19 cellular contexts compared by ENCODE assay signal in genomic region chr2:64613276-64613675, GRCh38. TPM values are rescaled to one million over a fixed set of nuclear protein-coding genes. Genes with fewer than 3 reads are reported as not detected.
DNase-seq lines count a peak whose midpoint lies in the region; ATAC-seq, FAIRE-seq and TF ChIP-seq lines count a peak whose summit lies in the region.
"Had no signal": no experiment of that assay in that cellular context is flagged by ENCODE, and none has a peak within 500 bp of the region (broad histone marks: within the 10 kb centered on the region; RNA-seq: fewer than 3 reads in every experiment).

No MANE protein-coding gene starts in this region.

- in situ Hi-C loops in K562 (cut with MboI) = no loop called here

- TF ChIP-seq POLR2A in K562 (conservative IDR thresholded peaks at IDR 0.05) (no peak), suprapubic skin (IDR thresholded peaks at IDR 0.05) (no peak)

- TF ChIP-seq EP300 in K562 (IDR thresholded peaks at IDR 0.05; ENCODE audit: low read length) = no peak
- TF ChIP-seq EP300 in suprapubic skin (IDR thresholded peaks at IDR 0.05) = no peak

- H3K27ac ChIP-seq in K562 (ENCODE audit: extremely low read depth, low read depth, low read length) (no peak overlapping the region), suprapubic skin (no peak overlapping the region)
- H3K27ac ChIP-seq: GM23248, SK-N-MC had no signal

- H3K4me3 ChIP-seq in K562 (no peak overlapping the region), fibroblast of the aortic adventitia (ENCODE audit: low read depth, low read length) (no peak overlapping the region), suprapubic skin (no peak overlapping the region)
- H3K4me3 ChIP-seq: GM23248, SK-N-MC had no signal

- H2AFZ ChIP-seq in K562 (ENCODE audit: low read depth, low read length) = peak overlapping the region; percentile 28
- H2AFZ ChIP-seq: GM23248 had no signal

- no peak for TF ChIP-seq RAD21 in K562 (CRISPR knock-in tag; conservative IDR thresholded peaks at IDR 0.05 in 1 of 2, IDR thresholded peaks at IDR 0.05 in 1 of 2)

- peaks cover 12 to 15% of the 10 kb centered on the region in 2 experiments; a peak in 4 of 5 replicates for H3K4me1 ChIP-seq in K562 (replicated peaks in 1 of 2; ENCODE audit: control insufficient read depth in 2 of 2, insufficient read depth in 2 of 2, low read length in 2 of 2)
- peaks cover 33% of the 10 kb centered on the region for H3K4me1 ChIP-seq in suprapubic skin

- WGBS in K562 (ENCODE audit: insufficient coverage, low coverage, missing lambda C conversion rate) = 42% methylated on average over 7 of the region's 7 CpGs
- WGBS in suprapubic skin = 56% methylated on average over 7 of the region's 7 CpGs

- H3K36me3 ChIP-seq in K562 (ENCODE audit: control insufficient read depth, insufficient read depth, low read length) (no peaks in the 10 kb centered on the region), suprapubic skin (no peaks in the 10 kb centered on the region)

- H3K9ac ChIP-seq in K562 (ENCODE audit: insufficient read depth in 1 of 2, low read depth in 2 of 2, low read length in 2 of 2) = no peak overlapping the region
- H3K9ac ChIP-seq: GM23248 had no signal

- no peaks in the 10 kb centered on the region for H3K79me2 ChIP-seq in K562 (ENCODE audit: control insufficient read depth, insufficient read depth, low read length)

- intact Hi-C loops in K562 (cut with micrococcal nuclease) = no loop called here

- CTCF ChIA-PET in K562 (lab: Yijun Ruan, JAX; ENCODE audit: low intra/inter-chr PET ratio) = no interaction called here

- ATAC-seq in K562 (no peak), GM18909 (IDR thresholded peaks at IDR 0.05; ENCODE audit: poor library complexity, unreplicated experiment) (no peak), HG02763 (IDR thresholded peaks at IDR 0.05; ENCODE audit: unreplicated experiment) (no peak)
- ATAC-seq: HepG2, Panc1 had no signal

- H3K9me3 ChIP-seq in K562 (replicated peaks; ENCODE audit: control insufficient read depth, insufficient read depth, low read depth, low read length) = no peaks in the 10 kb centered on the region
- no peaks in the 10 kb centered on the region for H3K9me3 ChIP-seq in suprapubic skin

- no peak for FAIRE-seq in K562 (lab: Jason Lieb, UNC)
- FAIRE-seq: GM12891, GM18507 had no signal

- POLR2A ChIA-PET in K562 (lab: Yijun Ruan, JAX) = no interaction called here

- H3K4me2 ChIP-seq in K562 (ENCODE audit: insufficient read depth, low read length) = no peak overlapping the region

- no peaks in the 10 kb centered on the region for H3K9me1 ChIP-seq in K562 (ENCODE audit: control insufficient read depth, insufficient read depth, low read length)

- DNase-seq in GM03348 (ENCODE audit: low spot score) = peak; percentile 51
- no peak for DNase-seq in K562 (ENCODE audit: extremely low read depth in 1 of 4, low spot score in 3 of 4)
- DNase-seq in fibroblast of the aortic adventitia (ENCODE audit: low read depth) = peak; percentile 67
- peak; percentile 60 for DNase-seq in stromal cell of bone marrow (ENCODE audit: low read depth)
- no peak for DNase-seq in suprapubic skin (ENCODE audit: low spot score in 2 of 2)
- DNase-seq: DMS79 treated with DMSO at 0.1 percent for 48 hours, GM23248, HCEC 1CT, NCI-H1048, NCI-H1436 treated with DMSO at 0.1 percent for 48 hours, NCI-H2029 treated with DMSO at 0.1 percent for 48 hours, NCI-H524 had no signal

- no peaks in the 10 kb centered on the region for H4K20me1 ChIP-seq in K562 (replicated peaks; ENCODE audit: control insufficient read depth, insufficient read depth, low read length)

- H3K27me3 ChIP-seq in K562 (ENCODE audit: control insufficient read depth in 2 of 2, insufficient read depth in 2 of 2, low read length in 2 of 2) (no peaks in the 10 kb centered on the region), suprapubic skin (no peaks in the 10 kb centered on the region)

- TF ChIP-seq CTCF in K562 (IDR thresholded peaks at IDR 0.05 in 2 of 3, conservative IDR thresholded peaks at IDR 0.05 in 1 of 3; ENCODE audit: insufficient read depth in 2 of 3, low read depth in 1 of 3, low read length in 3 of 3) = no peak
- no peak for TF ChIP-seq CTCF in fibroblast of the aortic adventitia (IDR thresholded peaks at IDR 0.05; ENCODE audit: insufficient read depth, low read length)
- TF ChIP-seq CTCF in suprapubic skin (IDR thresholded peaks at IDR 0.05) = no peak

- no TSS peak for BruUV-seq in K562 (replicated peaks; lab: Mats Ljungman, UMichigan)

TF ChIP-seq in K562, 482 proteins besides CTCF, POLR2A, EP300 and RAD21:
- TF ChIP-seq ZNF586 (CRISPR knock-in tag; conservative IDR thresholded peaks at IDR 0.05) = no peak
- no peak for TF ChIP-seq MXD1 (CRISPR knock-in tag; IDR thresholded peaks at IDR 0.05; ENCODE audit: borderline replicate concordance, poor library complexity, severe bottlenecking)
- no peak for TF ChIP-seq ERF (CRISPR knock-in tag; IDR thresholded peaks at IDR 0.05)
- no peak for TF ChIP-seq HMGN3 (IDR thresholded peaks at IDR 0.05; ENCODE audit: borderline replicate concordance, extremely low read depth, insufficient read length, low read depth, low read length)
- TF ChIP-seq ASH1L (IDR thresholded peaks at IDR 0.05; ENCODE audit: borderline replicate concordance, low read depth, partially characterized antibody) = no peak
- TF ChIP-seq BACH1 (tag; IDR thresholded peaks at IDR 0.05) = no peak
- TF ChIP-seq ZNF324 (CRISPR knock-in tag; IDR thresholded peaks at IDR 0.05) = no peak
- no peak for TF ChIP-seq NFRKB (IDR thresholded peaks at IDR 0.05; ENCODE audit: low read depth)
- no peak for TF ChIP-seq TAF7 (tag; IDR thresholded peaks at IDR 0.05)
- TF ChIP-seq ZBTB1 (CRISPR knock-in tag; IDR thresholded peaks at IDR 0.05; ENCODE audit: borderline replicate concordance, low read depth) = no peak
- no peak for TF ChIP-seq RBM14 (IDR thresholded peaks at IDR 0.05; ENCODE audit: borderline replicate concordance, insufficient read depth, low read depth, low read length)

RNA-seq across cellular contexts. Expression of gene SERTAD2, which starts 40.4 kb away (rescaled TPM):
- total RNA-seq in K562 (2011; cell fraction: chromatin; rRNA removed; ENCODE audit: low replicate concordance) = 9.0 and 18.6 TPM in 2 replicates
- total RNA-seq in K562 (2011; cell fraction: nucleolus; rRNA removed) = 8.2 and 9.5 TPM in 2 replicates
- 17.8 and 37.0 TPM in 2 replicates for total RNA-seq in K562 (2011; cell fraction: nucleoplasm; rRNA removed)
- total RNA-seq in K562 (2014; rRNA removed) = 5.3 and 5.9 TPM in 2 replicates
- total RNA-seq in K562 (2014; rRNA removed; fragmentation: Illumina TruSeq; extraction: Trizol) = 5.7 and 6.1 TPM in 2 replicates
- 6.5 and 7.1 TPM in 2 replicates for total RNA-seq in K562 (2015; rRNA removed; fragmentation: Illumina TruSeq; extraction: Trizol)
- 11.3 and 11.6 TPM in 2 replicates for total RNA-seq in K562 (2021)
- 5.9 and 6.6 TPM in 2 replicates for polyA plus RNA-seq in K562 (2011; rRNA removed)
- polyA plus RNA-seq in K562 (2011; cell fraction: cytosol; rRNA removed) = 6.1 and 8.2 TPM in 2 replicates
- 5.4 and 7.0 TPM in 2 replicates for polyA plus RNA-seq in K562 (2011; cell fraction: nucleus; rRNA removed)
- polyA plus RNA-seq in K562 (2012) = 10.7 and 11.1 TPM in 2 replicates
- polyA plus RNA-seq in K562 (2014; fragmentation: Illumina TruSeq; extraction: Trizol) = 9.4 and 12.5 TPM in 2 replicates
- polyA plus RNA-seq in K562 (2014; fragmentation: Nextera tagmentation; extraction: Ambion mirVana) = 1 to 10 TPM; 3.0 to 3.4 TPM
- polyA plus RNA-seq in K562 (2014; rRNA removed) = 6.3 and 7.5 TPM in 2 replicates
- 11.4 and 12.5 TPM in 2 replicates for polyA minus RNA-seq in K562 (2011; rRNA and poly(A)+ RNA removed)
- polyA minus RNA-seq in K562 (2011; cell fraction: cytosol; rRNA and poly(A)+ RNA removed) = 5.9 and 8.6 TPM in 2 replicates
- 7.7 and 10.0 TPM in 2 replicates for polyA minus RNA-seq in K562 (2011; cell fraction: nucleus; rRNA and poly(A)+ RNA removed)
- 19.1 and 34.4 TPM in 2 replicates for total RNA-seq in fibroblast of the aortic adventitia (ENCODE audit: low replicate concordance)
- 10 to 100 TPM; 23.7 to 36.4 (median 30.9) TPM for total RNA-seq in suprapubic skin

Comparison
In these comparisons a context has a peak if more than half of its experiments do, and no peak if none do; other contexts are left out.
1. DNase-seq: peak in GM03348 (single experiment), fibroblast of the aortic adventitia (single experiment) and stromal cell of bone marrow (single experiment); none in K562 (0 of 4) and suprapubic skin (0 of 2).